8 cellular contexts compared by ENCODE assay signal in the genomic region with DNA sequence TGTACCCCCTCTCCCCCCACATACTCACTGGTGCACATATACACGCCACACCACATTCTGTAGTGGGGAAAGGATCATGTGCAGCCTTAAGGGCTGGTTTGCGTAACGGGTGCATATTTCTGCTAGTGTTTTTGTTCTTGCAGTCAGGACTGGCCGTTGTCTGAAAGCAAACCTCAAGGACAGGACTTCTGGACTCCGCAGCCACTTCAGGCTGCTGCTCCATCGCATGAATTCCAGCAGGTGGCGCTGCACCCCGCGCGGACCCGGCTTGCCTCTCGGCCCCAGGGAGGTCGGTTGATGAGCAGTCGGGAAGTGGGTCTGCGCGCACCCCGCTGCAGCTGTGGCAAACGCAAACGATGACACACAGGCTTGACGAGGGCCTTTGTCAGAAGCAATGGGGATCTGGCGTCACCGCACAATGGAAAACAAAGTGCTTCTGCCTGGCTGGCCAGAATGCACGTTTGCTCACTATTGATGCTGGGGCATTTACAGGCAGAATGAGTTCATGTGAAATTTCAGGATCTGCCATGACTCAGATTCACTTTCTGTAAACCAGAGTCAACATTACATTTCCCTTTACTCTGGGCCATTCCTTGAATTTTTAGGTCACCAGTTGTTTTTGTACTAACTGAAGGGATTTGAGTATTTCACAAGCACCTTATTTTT. TPM values are rescaled to one million over a fixed set of nuclear protein-coding genes. Genes with fewer than 3 reads are reported as not detected.
A peak's percentile ranks its signal among the peaks of the same experiment; 100 is the strongest.
DNase-seq lines count a peak whose midpoint lies in the region; ATAC-seq and TF ChIP-seq lines count a peak whose summit lies in the region.

No MANE protein-coding gene starts in this region.

- H3K9me3 Mint-ChIP-seq in activated T-helper 2 cell treated with anti-CD3 and anti-CD28 coated beads, Interferon-gamma antibody, Interleukin-2, Interleukin-4, amounts not matched to agents 10 μg/mL and 5 μg/mL and 100 μg/mL, durations not matched to agents 14 hours and 24 hours and 36 hours: no peaks in the 10 kb centered on the region
- H3K9me3 Mint-ChIP-seq in nephron: no peaks in the 10 kb centered on the region

- no peaks in the 10 kb centered on the region for H3K27me3 Mint-ChIP-seq in activated T-helper 2 cell treated with anti-CD3 and anti-CD28 coated beads, Interferon-gamma antibody, Interleukin-2, Interleukin-4, amounts not matched to agents 10 μg/mL and 5 μg/mL and 100 μg/mL, durations not matched to agents 14 hours and 24 hours and 36 hours (ENCODE audit: low read depth)
- peaks cover 28% of the 10 kb centered on the region for H3K27me3 Mint-ChIP-seq in nephron (ENCODE audit: low read depth)

- H3K27ac Mint-ChIP-seq in activated T-helper 2 cell treated with anti-CD3 and anti-CD28 coated beads, Interferon-gamma antibody, Interleukin-2, Interleukin-4, amounts not matched to agents 10 μg/mL and 5 μg/mL and 100 μg/mL, durations not matched to agents 14 hours and 24 hours and 36 hours: peak overlapping the region; percentile 80
- no peak overlapping the region for H3K27ac Mint-ChIP-seq in nephron

- H3K4me3 Mint-ChIP-seq in activated T-helper 2 cell treated with anti-CD3 and anti-CD28 coated beads, Interferon-gamma antibody, Interleukin-2, Interleukin-4, amounts not matched to agents 10 μg/mL and 5 μg/mL and 100 μg/mL, durations not matched to agents 14 hours and 24 hours and 36 hours (ENCODE audit: low read depth): peak overlapping the region; percentile 38
- H3K4me3 Mint-ChIP-seq in nephron: peak overlapping the region; percentile 54 to 72 (median 71)

- ATAC-seq in DND-41 (ENCODE audit: insufficient read depth, low read depth): peak; percentile 98

- no peaks in the 10 kb centered on the region for H3K9me2 ChIP-seq in GM23248 (ENCODE audit: insufficient read depth)

- H3K9ac ChIP-seq in DND-41 (ENCODE audit: low read depth, low read length) (peak overlapping the region; percentile 26; the same call in 1 of the 2 replicates), GM23248 (peak overlapping the region; percentile 87), KMS-11 (no peak overlapping the region)

- peaks cover 57% of the 10 kb centered on the region for H3F3A ChIP-seq in GM23248 (ENCODE audit: insufficient read depth)

- H3K9me3 ChIP-seq in DND-41 (ENCODE audit: insufficient read depth, low read length, severe bottlenecking) (no peaks in the 10 kb centered on the region), GM23248 (ENCODE audit: low read depth) (no peaks in the 10 kb centered on the region)

- H3K4me2 ChIP-seq in DND-41 (ENCODE audit: insufficient read depth, low read length): peak overlapping the region; percentile 57
- peak overlapping the region; percentile 88 for H3K4me2 ChIP-seq in GM23248 (ENCODE audit: unreplicated experiment)
- peak overlapping the region; percentile 35 for H3K4me2 ChIP-seq in KMS-11

- TF ChIP-seq CTCF in DND-41 (IDR thresholded peaks at IDR 0.05; ENCODE audit: borderline replicate concordance, extremely low read depth, low read length, poor library complexity, severe bottlenecking) (peak; percentile 99), KMS-11 (conservative IDR thresholded peaks at IDR 0.05; ENCODE audit: low read depth, low read length) (peak; percentile 100), fibroblast of mammary gland (conservative IDR thresholded peaks at IDR 0.05; ENCODE audit: control insufficient read depth, insufficient read depth, low read depth, low read length) (peak; percentile 92), nephron (IDR thresholded peaks at IDR 0.05; ENCODE audit: unreplicated experiment in 3 of 3) (peak; percentile 96 to 98 (median 98))

- H3K27me3 ChIP-seq in DND-41 (ENCODE audit: insufficient read depth, low read length, poor library complexity): no peaks in the 10 kb centered on the region
- H3K27me3 ChIP-seq in GM23248 (replicated peaks; ENCODE audit: insufficient read depth): no peaks in the 10 kb centered on the region
- no peaks in the 10 kb centered on the region for H3K27me3 ChIP-seq in KMS-11 (ENCODE audit: insufficient read depth, low read depth)

- H3K4me1 ChIP-seq in DND-41 (ENCODE audit: insufficient read depth, low read length): peaks cover 35% of the 10 kb centered on the region
- peaks cover 60% of the 10 kb centered on the region for H3K4me1 ChIP-seq in GM23248 (ENCODE audit: insufficient read depth)
- H3K4me1 ChIP-seq in KMS-11 (ENCODE audit: low read depth, poor library complexity, severe bottlenecking): peaks cover 10% of the 10 kb centered on the region

- WGBS in GM23248 (ENCODE audit: low coverage in 1 of 2, low lambda C conversion rate in 2 of 2, missing lambda C conversion rate in 2 of 2), 2 experiments: 0 to 1% methylated on average over 23 of the region's 23 CpGs

- intact Hi-C loops in activated T-helper 2 cell treated with anti-CD3 and anti-CD28 coated beads, Interferon-gamma antibody, Interleukin-2, Interleukin-4, amounts not matched to agents 10 μg/mL and 5 μg/mL and 100 μg/mL, durations not matched to agents 14 hours and 24 hours and 36 hours (cut with micrococcal nuclease): loop anchor here (1.0 to 2.0 kb wide), 6 partner anchors 12 to 742 kb away; a partner anchor contains a TSS

- no peaks in the 10 kb centered on the region for H3K36me3 Mint-ChIP-seq in activated T-helper 2 cell treated with anti-CD3 and anti-CD28 coated beads, Interferon-gamma antibody, Interleukin-2, Interleukin-4, amounts not matched to agents 10 μg/mL and 5 μg/mL and 100 μg/mL, durations not matched to agents 14 hours and 24 hours and 36 hours (ENCODE audit: low read depth)
- H3K36me3 Mint-ChIP-seq in nephron (ENCODE audit: low read depth): no peaks in the 10 kb centered on the region

- H3K79me2 ChIP-seq in DND-41 (ENCODE audit: insufficient read depth, low read length) (no peaks in the 10 kb centered on the region), GM23248 (ENCODE audit: insufficient read depth) (no peaks in the 10 kb centered on the region), KMS-11 (ENCODE audit: insufficient read depth, low read depth) (no peaks in the 10 kb centered on the region)

- H2AFZ ChIP-seq in DND-41 (ENCODE audit: low read depth, low read length): peak overlapping the region; percentile 61
- peak overlapping the region; percentile 32; the same call in 1 of the 2 replicates for H2AFZ ChIP-seq in GM23248
- peak overlapping the region; percentile 42; the same call in 1 of the 2 replicates for H2AFZ ChIP-seq in KMS-11 (ENCODE audit: low read depth)

- H3K36me3 ChIP-seq in DND-41 (ENCODE audit: insufficient read depth, low read length) (no peaks in the 10 kb centered on the region), GM23248 (ENCODE audit: low read depth) (no peaks in the 10 kb centered on the region), KMS-11 (ENCODE audit: insufficient read depth) (no peaks in the 10 kb centered on the region)

- H3K4me3 ChIP-seq in DND-41 (ENCODE audit: low read depth in 1 of 2, low read length in 2 of 2): peak overlapping the region in 1 of 2 experiments; percentile 38; a peak in 2 of 4 replicates
- H3K4me3 ChIP-seq in GM23248: peak overlapping the region; percentile 70
- H3K4me3 ChIP-seq in KMS-11 (IDR thresholded peaks at IDR 0.05; ENCODE audit: insufficient read depth, low read depth, low read length): no peak overlapping the region
- H3K4me3 ChIP-seq in fibroblast of mammary gland (ENCODE audit: control insufficient read depth, low read depth, low read length): peak overlapping the region; percentile 31

- peaks cover 52% of the 10 kb centered on the region for H3K4me1 Mint-ChIP-seq in activated T-helper 2 cell treated with anti-CD3 and anti-CD28 coated beads, Interferon-gamma antibody, Interleukin-2, Interleukin-4, amounts not matched to agents 10 μg/mL and 5 μg/mL and 100 μg/mL, durations not matched to agents 14 hours and 24 hours and 36 hours (ENCODE audit: low read depth)
- H3K4me1 Mint-ChIP-seq in nephron: peaks cover 30% of the 10 kb centered on the region

- H3K27ac ChIP-seq in DND-41 (ENCODE audit: low read length) (peak overlapping the region; percentile 58), GM23248 (peak overlapping the region; percentile 98), KMS-11 (no peak overlapping the region)

- in situ Hi-C loops in GM23248 (cut with MboI): no loop called here

- DNase-seq in DND-41 (peak; percentile 92), GM23248 (peak; percentile 99), RPMI8226 (peak; percentile 80), fibroblast of mammary gland (ENCODE audit: low read depth) (peak; percentile 100)
- peak; percentile 84 for DNase-seq in activated T-helper 2 cell treated with anti-CD3 and anti-CD28 coated beads, Interferon-gamma antibody, Interleukin-2, Interleukin-4, amounts not matched to agents 10 μg/mL and 5 μg/mL and 100 μg/mL, durations not matched to agents 14 hours and 24 hours and 36 hours (ENCODE audit: low spot score)
- peak; percentile 76 to 88 (median 80) for DNase-seq in stimulated activated naive CD4-positive, alpha-beta T cell (lab: John Stamatoyannopoulos, UW)

- H4K20me1 ChIP-seq in DND-41 (ENCODE audit: insufficient read depth, low read length): no peaks in the 10 kb centered on the region
- no peaks in the 10 kb centered on the region for H4K20me1 ChIP-seq in GM23248 (ENCODE audit: insufficient read depth)
- no peaks in the 10 kb centered on the region for H4K20me1 ChIP-seq in KMS-11 (ENCODE audit: insufficient read depth)

RNA-seq across cellular contexts. Expression of a gene that starts 36.3 kb away (rescaled TPM):
- 144 and 174 TPM in 2 replicates for total RNA-seq in GM23248 (2014; rRNA removed; shearing (Covaris generic))
- 316 and 320 TPM in 2 replicates for polyA plus RNA-seq in GM23248 (2016; fragmentation: Nextera tagmentation; extraction: Ambion mirVana)
- total RNA-seq in activated T-helper 2 cell treated with anti-CD3 and anti-CD28 coated beads, Interferon-gamma antibody, Interleukin-2, Interleukin-4, amounts not matched to agents 10 μg/mL and 5 μg/mL and 100 μg/mL, durations not matched to agents 14 hours and 24 hours and 36 hours: 14.9 and 18.5 TPM in 2 replicates

Comparison
In these comparisons a context has a peak if more than half of its experiments do, and no peak if none do; other contexts are left out.
1. H3K4me2 ChIP-seq: peak in every context shown above with its lines; median percentile 88 in GM23248; 57 in DND-41; 35 in KMS-11.